ENCODE assay signal across 8 cellular contexts in genomic region chr4:16225139-16225538, GRCh38. TPM values are rescaled to one million over a fixed set of nuclear protein-coding genes. Genes with fewer than 3 reads are reported as not detected.
DNase-seq lines count a peak whose midpoint lies in the region; ATAC-seq and TF ChIP-seq lines count a peak whose summit lies in the region.

No MANE protein-coding gene starts in this region.

- H3K79me2 ChIP-seq in PC-9 (ENCODE audit: low read depth): peaks cover 39% of the 10 kb centered on the region

- peaks cover 21 to 69% (median 56%) of the 10 kb centered on the region in 4 donors for H3K4me1 Mint-ChIP-seq in naive thymus-derived CD8-positive, alpha-beta T cell

- peaks cover 0 to 8% (median 3%) of the 10 kb centered on the region in 3 donors for H3K36me3 Mint-ChIP-seq in naive thymus-derived CD8-positive, alpha-beta T cell

- H3K4me3 ChIP-seq in PC-9: peak overlapping the region; percentile 60
- peak overlapping the region; percentile 89 for H3K4me3 ChIP-seq in ectodermal cell (ENCODE audit: insufficient read depth, low read depth, low read length)

- H3K9me3 ChIP-seq in PC-9 (ENCODE audit: insufficient read depth, low read depth): no peaks in the 10 kb centered on the region
- no peaks in the 10 kb centered on the region for H3K9me3 ChIP-seq in ectodermal cell (ENCODE audit: control insufficient read depth, low read length)

- H4K20me1 ChIP-seq in PC-9 (ENCODE audit: insufficient read depth): no peaks in the 10 kb centered on the region

- POLR2A ChIA-PET in PC-9 (lab: Charles Lee; ENCODE audit: unreplicated experiment): no interaction called here
- POLR2A ChIA-PET in naive thymus-derived CD8-positive, alpha-beta T cell (lab: Charles Lee): interaction anchor here (1.1 to 1.2 kb wide), 2 partner anchors 11 to 12 kb away, joined by 3 read pairs; no protein-coding TSS in a partner anchor

- no peaks in the 10 kb centered on the region for H3K9me3 Mint-ChIP-seq in naive thymus-derived CD8-positive, alpha-beta T cell

- peak overlapping the region; percentile 85 to 96 (median 93) for H3K27ac Mint-ChIP-seq in naive thymus-derived CD8-positive, alpha-beta T cell

- H3K4me2 ChIP-seq in PC-9: peak overlapping the region; percentile 91

- WGBS in ectodermal cell, 2 experiments: 71 to 76% methylated on average over 4 of the region's 5 CpGs

- CTCF ChIA-PET in PC-9 (lab: Charles Lee): interaction anchor here (0.6 kb wide), 1 partner anchor 85 kb away, joined by 3 read pairs; no protein-coding TSS in a partner anchor

- DNase-seq in GM13976 (ENCODE audit: low spot score) (peak; percentile 25), PC-9 (peak in 1 of 2 experiments; percentile 43), NCI-H2171 treated with DMSO at 0.1 percent for 48 hours (lab: John Stamatoyannopoulos, UW) (no peak), iPS-NIHi7 (ENCODE audit: extremely low spot score) (no peak)
- peak in 3 of 10 donors; percentile 20 to 32 (median 28) for DNase-seq in naive thymus-derived CD8-positive, alpha-beta T cell

- H3F3A ChIP-seq in PC-9 (ENCODE audit: insufficient read depth, low read depth): no peaks in the 10 kb centered on the region

- H2AFZ ChIP-seq in PC-9: peak overlapping the region; percentile 70

- peak overlapping the region; percentile 24; the same call in 1 of the 2 replicates for H3K27ac ChIP-seq in PC-9
- H3K27ac ChIP-seq in ectodermal cell (ENCODE audit: insufficient read depth, low read depth, low read length, poor library complexity, severe bottlenecking): no peak overlapping the region

- no peaks in the 10 kb centered on the region for H3K27me3 Mint-ChIP-seq in naive thymus-derived CD8-positive, alpha-beta T cell

- ATAC-seq in naive thymus-derived CD8-positive, alpha-beta T cell: peak in 1 of 2 donors; percentile 11
- ATAC-seq in GM19463 (IDR thresholded peaks at IDR 0.05; ENCODE audit: unreplicated experiment) (no peak), HG03175 (IDR thresholded peaks at IDR 0.05; ENCODE audit: unreplicated experiment) (no peak)

- no peak for TF ChIP-seq CTCF in GM13976 (IDR thresholded peaks at IDR 0.05; ENCODE audit: borderline replicate concordance, control extremely low read depth, extremely low read depth, insufficient read depth, missing control alignments)
- TF ChIP-seq CTCF in PC-9 (conservative IDR thresholded peaks at IDR 0.05): no peak

- H3K4me1 ChIP-seq in PC-9 (replicated peaks; ENCODE audit: insufficient read depth): peaks cover 18% of the 10 kb centered on the region; the same call in 1 of the 2 replicates
- peaks cover 11% of the 10 kb centered on the region for H3K4me1 ChIP-seq in ectodermal cell (ENCODE audit: control insufficient read depth, insufficient read depth, low read length)

- peak overlapping the region; percentile 74 to 93 (median 88) for H3K4me3 Mint-ChIP-seq in naive thymus-derived CD8-positive, alpha-beta T cell

- BruUV-seq in PC-9 (replicated peaks; lab: Mats Ljungman, UMichigan): TSS peak; percentile 24

- H3K36me3 ChIP-seq in PC-9 (ENCODE audit: low read depth) (no peaks in the 10 kb centered on the region), ectodermal cell (ENCODE audit: control insufficient read depth, insufficient read depth, low read length) (no peaks in the 10 kb centered on the region)

- no peaks in the 10 kb centered on the region for H3K27me3 ChIP-seq in PC-9 (ENCODE audit: insufficient read depth, low read depth)
- H3K27me3 ChIP-seq in ectodermal cell (ENCODE audit: control insufficient read depth, insufficient read depth, low read length, poor library complexity, severe bottlenecking): no peaks in the 10 kb centered on the region

- in situ Hi-C loops in GM13976 (cut with MboI; ENCODE audit: low sequenced_read_pairs, unreplicated experiment): no loop called here

- H3K9me2 ChIP-seq in PC-9 (ENCODE audit: insufficient read depth): no peaks in the 10 kb centered on the region

- intact Hi-C loops in PC-9 (cut with micrococcal nuclease; ENCODE audit: unreplicated experiment): loop anchor here (5.0 kb wide), 1 partner anchor 42 kb away; no protein-coding TSS in a partner anchor

RNA-seq across cellular contexts. Expression of gene TAPT1, which starts 1.1 kb away (rescaled TPM):
- 13.0 and 13.8 TPM in 2 replicates for total RNA-seq in PC-9 (2021)
- polyA plus RNA-seq in ectodermal cell (2013, experiment 1 of 4): 13.3 TPM
- polyA plus RNA-seq in ectodermal cell (2013, experiment 2 of 4): 10.4 TPM
- polyA plus RNA-seq in ectodermal cell (2013, experiment 3 of 4): 15.1 TPM
- 16.3 TPM for polyA plus RNA-seq in ectodermal cell (2013, experiment 4 of 4)
- 10 to 100 TPM; 74.1 to 75.0 TPM for total RNA-seq in naive thymus-derived CD8-positive, alpha-beta T cell
- 10 to 100 TPM; 15.7 to 26.3 (median 26.1) TPM for polyA plus RNA-seq in naive thymus-derived CD8-positive, alpha-beta T cell
